Comparison of ENCODE assay signal across 14 cellular contexts in genomic region chr14:56809262-56810215, GRCh38. TPM values are rescaled to one million over a fixed set of nuclear protein-coding genes. Genes with fewer than 3 reads are reported as not detected.
DNase-seq lines count a peak whose midpoint lies in the region; ATAC-seq and TF ChIP-seq lines count a peak whose summit lies in the region.
"Had no signal": no experiment of that assay in that cellular context is flagged by ENCODE, and none has a peak within 500 bp of the region (broad histone marks: within the 10 kb centered on the region; RNA-seq: fewer than 3 reads in every experiment).

No MANE protein-coding gene starts in this region.

- H3K4me3 Mint-ChIP-seq in activated CD4-positive, alpha-beta T cell treated with anti-CD3 and anti-CD28 coated beads, Interleukin-2, amount 10 ng/mL, durations not matched to agents 24 days and 14 days: peak overlapping the region; percentile 10
- H3K4me3 Mint-ChIP-seq in WTC11: peak overlapping the region; percentile 94

- peaks cover 9% of the 10 kb centered on the region for H3K4me1 Mint-ChIP-seq in activated CD4-positive, alpha-beta T cell treated with anti-CD3 and anti-CD28 coated beads, Interleukin-2, amount 10 ng/mL, durations not matched to agents 24 days and 14 days
- peaks cover 66% of the 10 kb centered on the region for H3K4me1 Mint-ChIP-seq in WTC11

- TF ChIP-seq CTCF in WTC11 (IDR thresholded peaks at IDR 0.05) (no peak), psoas muscle (IDR thresholded peaks at IDR 0.05) (no peak)

- peaks cover 78% of the 10 kb centered on the region for H3K27me3 Mint-ChIP-seq in activated CD4-positive, alpha-beta T cell treated with anti-CD3 and anti-CD28 coated beads, Interleukin-2, amount 10 ng/mL, durations not matched to agents 24 days and 14 days
- peaks cover 76% of the 10 kb centered on the region for H3K27me3 Mint-ChIP-seq in WTC11 (ENCODE audit: low read depth)

- peak; percentile 2 for ATAC-seq in WTC11
- ATAC-seq in psoas muscle: no peak
- ATAC-seq: upper lobe of right lung had no signal

- intact Hi-C loops in activated CD4-positive, alpha-beta T cell treated with anti-CD3 and anti-CD28 coated beads, Interleukin-2, amount 10 ng/mL, durations not matched to agents 24 days and 14 days (cut with micrococcal nuclease): loop anchor here (2.0 to 5.0 kb wide), 2 partner anchors 13 to 258 kb away; no protein-coding TSS in a partner anchor
- intact Hi-C loops in psoas muscle (cut with DNase I): no loop called here

- H3K27me3 ChIP-seq in iPS DF 6.9 (ENCODE audit: control insufficient read depth, insufficient read depth, low read length) (peaks cover 51% of the 10 kb centered on the region), psoas muscle (ENCODE audit: insufficient read depth in 3 of 3, low read length in 2 of 3) (peaks cover 11 to 99% (median 59%) of the 10 kb centered on the region in 3 donors)

- peaks cover 20% of the 10 kb centered on the region for H3K36me3 Mint-ChIP-seq in activated CD4-positive, alpha-beta T cell treated with anti-CD3 and anti-CD28 coated beads, Interleukin-2, amount 10 ng/mL, durations not matched to agents 24 days and 14 days (ENCODE audit: low read depth)
- H3K36me3 Mint-ChIP-seq in WTC11: 0 out of 2 replicates have a peak, but pooled peaks cover 3% of the 10 kb centered on the region

- H3K9me3 Mint-ChIP-seq in activated CD4-positive, alpha-beta T cell treated with anti-CD3 and anti-CD28 coated beads, Interleukin-2, amount 10 ng/mL, durations not matched to agents 24 days and 14 days: peaks cover 38% of the 10 kb centered on the region
- no peaks in the 10 kb centered on the region for H3K9me3 Mint-ChIP-seq in WTC11

- H3K27ac ChIP-seq in iPS DF 6.9 (ENCODE audit: low read length) (no peak overlapping the region), psoas muscle (no peak overlapping the region)
- H3K27ac ChIP-seq: upper lobe of right lung, VCaP had no signal

- no CpG with 5 or more reads among the region's 65 CpGs for WGBS in iPS DF 6.9 (ENCODE audit: insufficient coverage, insufficient read length)
- WGBS in psoas muscle, 3 donors: 5 to 7% (median 7%) methylated on average over 65 of the region's 65 CpGs

- H3K27ac Mint-ChIP-seq in activated CD4-positive, alpha-beta T cell treated with anti-CD3 and anti-CD28 coated beads, Interleukin-2, amount 10 ng/mL, durations not matched to agents 24 days and 14 days: peak overlapping the region; percentile 85
- no peak overlapping the region for H3K27ac Mint-ChIP-seq in WTC11

- H3K4me3 ChIP-seq in iPS DF 6.9 (ENCODE audit: low read length) (peak overlapping the region; percentile 35; the same call in 1 of the 2 replicates), psoas muscle (peak overlapping the region; percentile 52)
- H3K4me3 ChIP-seq: upper lobe of right lung had no signal

- POLR2A ChIA-PET in WTC11 (lab: Charles Lee): interaction anchor here (0.6 to 1.3 kb wide), 2 partner anchors 8 to 1431 kb away, joined by 4 to 5 read pairs; no protein-coding TSS in a partner anchor

- CTCF ChIA-PET in WTC11 (lab: Charles Lee): interaction anchor here (1.4 kb wide), 1 partner anchor 11 kb away, joined by 5 read pairs; no protein-coding TSS in a partner anchor

- no peaks in the 10 kb centered on the region for H3K9me3 ChIP-seq in iPS DF 6.9 (ENCODE audit: control insufficient read depth, insufficient read depth, low read length)
- H3K9me3 ChIP-seq in psoas muscle: no peaks in the 10 kb centered on the region
- H3K9me3 ChIP-seq: upper lobe of right lung had no signal

- H3K4me1 ChIP-seq in iPS DF 6.9 (ENCODE audit: control insufficient read depth, insufficient read depth, low read length): peaks cover 7% of the 10 kb centered on the region; the same call in 1 of the 2 replicates
- peaks cover 7% of the 10 kb centered on the region for H3K4me1 ChIP-seq in psoas muscle
- H3K4me1 ChIP-seq: upper lobe of right lung had no signal

- peak; percentile 41 for DNase-seq in activated CD4-positive, alpha-beta T cell treated with anti-CD3 and anti-CD28 coated beads, Interleukin-2, amount 10 ng/mL, durations not matched to agents 24 days and 14 days
- DNase-seq in activated CD4-positive, alpha-beta T cell treated with anti-CD3 and anti-CD28 coated beads, Interleukin-2, amount 50 U/mL, for 1 hour: no peak
- DNase-seq in WTC11 (ENCODE audit: low spot score) (peak; percentile 33), iPS DF 6.9 (ENCODE audit: low read depth, low spot score) (no peak), psoas muscle (no peak), ecto neural progenitor cell (ENCODE audit: low spot score) (no peak), NCI-H2029 (lab: John Stamatoyannopoulos, UW) (no peak), CD1c-positive myeloid dendritic cell (ENCODE audit: extremely low spot score) (no peak)
- DNase-seq: activated effector memory CD4-positive, alpha-beta T cell treated with Interleukin-2 at 50 U/mL for 16 hours; islet precursor cell; NCI-H2081 treated with DMSO at 0.1 percent for 48 hours; NK-92 treated with Interleukin-12 subunit alpha and Interleukin-12 subunit beta, amount 100 ng/mL, for 24 hours; upper lobe of right lung had no signal

- H3K36me3 ChIP-seq in iPS DF 6.9 (ENCODE audit: control insufficient read depth, insufficient read depth, low read length) (no peaks in the 10 kb centered on the region), psoas muscle (ENCODE audit: insufficient read depth in 1 of 2, low read depth in 1 of 2) (no peaks in the 10 kb centered on the region)
- H3K36me3 ChIP-seq: upper lobe of right lung had no signal

TF ChIP-seq in WTC11, 78 proteins besides CTCF, POLR2A, EP300 and RAD21 (continues in another document):
- TF ChIP-seq CBFB (CRISPR knock-in tag; IDR thresholded peaks at IDR 0.05; ENCODE audit: low read depth): no peak
- TF ChIP-seq FOXP4 (CRISPR knock-in tag; IDR thresholded peaks at IDR 0.05): 0 out of 2 replicates have a peak, but pooled peaks have one; percentile 8
- TF ChIP-seq TEAD4 (CRISPR knock-in tag; IDR thresholded peaks at IDR 0.05): no peak
- no peak for TF ChIP-seq ZNF317 (CRISPR knock-in tag; IDR thresholded peaks at IDR 0.05; ENCODE audit: borderline replicate concordance, low read depth)
- TF ChIP-seq ZNF532 (CRISPR knock-in tag; IDR thresholded peaks at IDR 0.05; ENCODE audit: borderline replicate concordance): no peak
- no peak for TF ChIP-seq ZSCAN18 (CRISPR knock-in tag; IDR thresholded peaks at IDR 0.05)

RNA-seq across cellular contexts. Expression of gene OTX2, which starts 0.7 kb away (rescaled TPM):
- not detected in 2 replicates for total RNA-seq in activated CD4-positive, alpha-beta T cell treated with anti-CD3 and anti-CD28 coated beads, Interleukin-2, amount 10 ng/mL, durations not matched to agents 24 days and 14 days
- 30.1 to 34.4 TPM (median 32.5 TPM) in 3 replicates for total RNA-seq in WTC11 (2021)
- not detected for total RNA-seq in psoas muscle
- not detected for polyA plus RNA-seq in psoas muscle
- total RNA-seq: upper lobe of right lung had no signal

Comparison
In these comparisons a context has a peak if more than half of its experiments do, and no peak if none do; other contexts are left out.
1. DNase-seq: peak in activated CD4-positive, alpha-beta T cell treated with anti-CD3 and anti-CD28 coated beads, Interleukin-2, amount 10 ng/mL, durations not matched to agents 24 days and 14 days (single experiment) and WTC11 (single experiment); none in activated CD4-positive, alpha-beta T cell treated with anti-CD3 and anti-CD28 coated beads, Interleukin-2, amount 50 U/mL, for 1 hour (single experiment), iPS DF 6.9 (single experiment), psoas muscle (0 of 2), ecto neural progenitor cell (single experiment), NCI-H2029 (single experiment) and CD1c-positive myeloid dendritic cell (single experiment).
2. RNA of gene OTX2, which starts 0.7 kb away (total RNA-seq): 30.1 to 34.4 TPM in WTC11; not detected in activated CD4-positive, alpha-beta T cell treated with anti-CD3 and anti-CD28 coated beads, Interleukin-2, amount 10 ng/mL, durations not matched to agents 24 days and 14 days and not detected in psoas muscle; every median in the first group is over 10 times any median in the second.